ENCODE assay signal across 20 cellular contexts in genomic region chr14:105139831-105140239, GRCh38. TPM values are rescaled to one million over a fixed set of nuclear protein-coding genes. Genes with fewer than 3 reads are reported as not detected.
DNase-seq lines count a peak whose midpoint lies in the region; TF ChIP-seq lines count a peak whose summit lies in the region.
"Had no signal": no experiment of that assay in that cellular context is flagged by ENCODE, and none has a peak within 500 bp of the region (broad histone marks: within the 10 kb centered on the region; RNA-seq: fewer than 3 reads in every experiment).

No MANE protein-coding gene starts in this region.

- peaks cover 4% of the 10 kb centered on the region for H3K9me3 Mint-ChIP-seq in chondrocyte (ENCODE audit: low read depth)

- WGBS in neuronal stem cell (ENCODE audit: extremely low coverage in 2 of 2, insufficient read length in 2 of 2, insufficient replicate concordance in 1 of 2), 2 donors = no CpG with 5 or more reads among the region's 5 CpGs

- H3K27ac ChIP-seq in neuronal stem cell (replicated peaks; ENCODE audit: low read length) (no peak overlapping the region), tibial artery (no peak overlapping the region)
- H3K27ac ChIP-seq: BLaER1, KMS-11 had no signal

- H3K27me3 Mint-ChIP-seq in chondrocyte (ENCODE audit: low read depth) = peaks cover 2% of the 10 kb centered on the region

- no peak overlapping the region for H3K4me3 Mint-ChIP-seq in chondrocyte (ENCODE audit: unreplicated experiment)
- H3K4me3 Mint-ChIP-seq: CD4-positive, CD25-positive, alpha-beta regulatory T cell; HFFc6 had no signal

- no peaks in the 10 kb centered on the region for H3K36me3 ChIP-seq in neuronal stem cell (replicated peaks in 1 of 2; ENCODE audit: control insufficient read depth in 2 of 2, insufficient read depth in 2 of 2, low read length in 2 of 2)
- peaks cover 0 to 31% (median 18%) of the 10 kb centered on the region in 3 donors for H3K36me3 ChIP-seq in tibial artery

- no peak overlapping the region for H3K4me2 ChIP-seq in neuronal stem cell (ENCODE audit: insufficient read depth, low read length, poor library complexity, severe bottlenecking)
- H3K4me2 ChIP-seq: BLaER1, KMS-11 had no signal

- H3K4me3 ChIP-seq in neuronal stem cell (ENCODE audit: low read length in 2 of 2) (peak overlapping the region in 1 of 2 donors; percentile 1), tibial artery (no peak overlapping the region)
- H3K4me3 ChIP-seq: BLaER1 had no signal

- no peak overlapping the region for H2BK5ac ChIP-seq in neuronal stem cell (ENCODE audit: low read length)

- H3K4me1 ChIP-seq in neuronal stem cell (ENCODE audit: control insufficient read depth in 2 of 2, insufficient read depth in 1 of 2, low read depth in 1 of 2, low read length in 2 of 2) (no peaks in the 10 kb centered on the region), tibial artery (no peaks in the 10 kb centered on the region)

- H4K91ac ChIP-seq in neuronal stem cell (ENCODE audit: low read depth, low read length, poor library complexity) = no peak overlapping the region

- H2AFZ ChIP-seq in neuronal stem cell (ENCODE audit: low read length) = no peak overlapping the region

- H3K9me3 ChIP-seq in neuronal stem cell (replicated peaks in 1 of 2; ENCODE audit: control insufficient read depth in 2 of 2, insufficient read depth in 1 of 2, low read depth in 1 of 2, low read length in 2 of 2) (peaks cover 15 to 16% of the 10 kb centered on the region in 2 donors), tibial artery (peaks cover 5 to 23% (median 21%) of the 10 kb centered on the region in 3 donors)

- H4K8ac ChIP-seq in neuronal stem cell (ENCODE audit: low read depth, low read length) = no peak overlapping the region

- peaks cover 14% of the 10 kb centered on the region for H3K36me3 Mint-ChIP-seq in chondrocyte (ENCODE audit: low read depth)
- H3K36me3 Mint-ChIP-seq: CD4-positive, CD25-positive, alpha-beta regulatory T cell had no signal

- no peak overlapping the region for H3K14ac ChIP-seq in neuronal stem cell (ENCODE audit: low read length)

- DNase-seq in activated effector memory CD4-positive, alpha-beta T cell treated with anti-CD3 and anti-CD28 coated beads, Interleukin-2, amount 50 U/mL, for 16 hours = peak; percentile 50
- DNase-seq in activated effector memory CD4-positive, alpha-beta T cell treated with Interleukin-2 at 50 U/mL for 16 hours = no peak
- DNase-seq in chondrocyte (ENCODE audit: low spot score) (peak; percentile 47), neuronal stem cell (ENCODE audit: low spot score) (no peak), tibial artery (peak; percentile 1 to 41), foreskin melanocyte (no peak), NCI-H526 treated with DMSO at 0.1 percent for 48 hours (lab: John Stamatoyannopoulos, UW) (no peak)
- DNase-seq in stimulated activated CD8-positive, alpha-beta memory T cell treated with anti-CD3 and anti-CD28 coated beads, Interleukin-4, amount 100 ng/mL, for 48 hours = no peak
- DNase-seq: CD4-positive, CD25-positive, alpha-beta regulatory T cell; HFFc6; IMR-90; NCI-H1048; NCI-H1417; NCI-H1694; NCI-H2029 treated with DMSO at 0.1 percent for 48 hours; NCI-H446 treated with DMSO at 0.1 percent for 48 hours; RPMI8226; SHP77 had no signal

- peak overlapping the region; percentile 28 for H3K18ac ChIP-seq in neuronal stem cell (ENCODE audit: low read length)

- no peak overlapping the region for H2BK120ac ChIP-seq in neuronal stem cell (ENCODE audit: low read depth, low read length)

- H3K9ac ChIP-seq in neuronal stem cell (ENCODE audit: low read depth, low read length, poor library complexity) = no peak overlapping the region
- H3K9ac ChIP-seq: BLaER1, KMS-11 had no signal

- no peaks in the 10 kb centered on the region for H3K4me1 Mint-ChIP-seq in chondrocyte (ENCODE audit: low read depth)
- H3K4me1 Mint-ChIP-seq: CD4-positive, CD25-positive, alpha-beta regulatory T cell had no signal

- TF ChIP-seq CTCF in chondrocyte (IDR thresholded peaks at IDR 0.05) (no peak), tibial artery (IDR thresholded peaks at IDR 0.05) (no peak)

- H3K4ac ChIP-seq in neuronal stem cell (ENCODE audit: low read length) = no peak overlapping the region

- H2BK12ac ChIP-seq in neuronal stem cell (ENCODE audit: low read length) = no peak overlapping the region

- H3K79me1 ChIP-seq in neuronal stem cell (ENCODE audit: low read depth, low read length) = peaks cover 5% of the 10 kb centered on the region

- H2AK5ac ChIP-seq in neuronal stem cell (ENCODE audit: low read depth, low read length) = no peak overlapping the region

- no peak overlapping the region for H3K23ac ChIP-seq in neuronal stem cell (ENCODE audit: low read depth, low read length, poor library complexity)

- intact Hi-C loops in tibial artery (cut with DNase I; ENCODE audit: low total_unique reads) = no loop called here

- H2BK15ac ChIP-seq in neuronal stem cell (ENCODE audit: low read length) = no peak overlapping the region

- H3K27ac Mint-ChIP-seq in chondrocyte (ENCODE audit: unreplicated experiment) = no peak overlapping the region
- H3K27ac Mint-ChIP-seq: HFFc6 had no signal

- no peaks in the 10 kb centered on the region for H3K27me3 ChIP-seq in neuronal stem cell (ENCODE audit: control insufficient read depth in 3 of 3, insufficient read depth in 3 of 3, low read depth in 1 of 3, low read length in 3 of 3)
- peaks cover 0 to 9% of the 10 kb centered on the region in 2 donors for H3K27me3 ChIP-seq in tibial artery
- H3K27me3 ChIP-seq: BLaER1 had no signal

RNA-seq across cellular contexts. Expression of gene JAG2, which starts 28.7 kb away (rescaled TPM):
- 8.3 to 18.2 TPM (median 16.8 TPM) in 3 replicates for total RNA-seq in chondrocyte
- polyA plus RNA-seq in neuronal stem cell (2013, experiment 1 of 2) = 5.2 TPM
- polyA plus RNA-seq in neuronal stem cell (2013, experiment 2 of 2) = 4.9 TPM

RNA-seq across cellular contexts. Expression of gene NUDT14, which starts 41.3 kb away (rescaled TPM):
- total RNA-seq in chondrocyte = 13.7 to 37.4 TPM (median 35.0 TPM) in 3 replicates
- polyA plus RNA-seq in neuronal stem cell (2013, experiment 1 of 2) = 21.6 TPM
- polyA plus RNA-seq in neuronal stem cell (2013, experiment 2 of 2) = 21.9 TPM

Comparison
In these comparisons a context has a peak if more than half of its experiments do, and no peak if none do; other contexts are left out.
1. DNase-seq: peak in activated effector memory CD4-positive, alpha-beta T cell treated with anti-CD3 and anti-CD28 coated beads, Interleukin-2, amount 50 U/mL, for 16 hours (single experiment), chondrocyte (single experiment) and tibial artery (2 of 2); none in activated effector memory CD4-positive, alpha-beta T cell treated with Interleukin-2 at 50 U/mL for 16 hours (single experiment), neuronal stem cell (single experiment), foreskin melanocyte (single experiment), NCI-H526 treated with DMSO at 0.1 percent for 48 hours (single experiment) and stimulated activated CD8-positive, alpha-beta memory T cell treated with anti-CD3 and anti-CD28 coated beads, Interleukin-4, amount 100 ng/mL, for 48 hours (single experiment).